ENCODE assay signal across 8 cellular contexts in the genomic region with DNA sequence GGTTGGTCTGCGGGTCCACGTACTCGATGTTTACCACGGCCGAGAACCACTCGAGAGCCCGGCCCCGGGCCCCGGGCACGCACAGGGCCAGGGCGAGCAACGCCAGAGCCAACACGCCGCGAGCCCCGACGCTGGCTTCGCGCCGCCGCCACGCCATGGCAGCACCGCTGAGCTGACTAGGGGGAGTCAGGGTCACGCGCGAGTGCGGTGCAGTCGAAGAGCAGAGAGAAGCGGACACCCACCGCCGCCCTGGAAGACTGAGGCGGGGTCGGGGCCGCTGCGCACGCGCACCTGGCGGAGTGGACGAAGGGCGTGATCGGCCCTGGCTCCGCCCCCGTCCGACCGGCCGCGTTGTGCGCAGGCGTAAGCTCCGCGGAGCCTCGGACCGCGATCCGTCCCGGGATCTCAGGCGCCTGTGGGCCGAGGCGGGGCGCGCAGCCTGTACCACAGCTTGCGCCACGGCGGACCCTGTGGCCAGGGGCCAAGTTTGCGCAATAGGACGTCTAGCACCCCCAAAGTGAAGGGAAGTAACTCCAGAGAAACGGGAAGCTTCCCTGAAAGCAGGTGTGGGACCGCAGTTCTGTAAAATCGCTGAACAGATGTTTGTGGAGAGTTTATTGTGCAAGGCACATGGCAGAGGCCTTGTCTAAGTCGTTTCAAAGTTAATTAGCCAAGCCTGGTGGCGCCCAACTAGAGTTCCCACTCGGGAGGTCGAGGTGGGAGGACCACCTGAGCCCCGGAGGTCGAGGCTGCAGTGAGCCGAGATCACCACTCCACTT. TPM values are rescaled to one million over a fixed set of nuclear protein-coding genes. Genes with fewer than 3 reads are reported as not detected.
DNase-seq lines count a peak whose midpoint lies in the region; TF ChIP-seq lines count a peak whose summit lies in the region.

A gene with protein sequence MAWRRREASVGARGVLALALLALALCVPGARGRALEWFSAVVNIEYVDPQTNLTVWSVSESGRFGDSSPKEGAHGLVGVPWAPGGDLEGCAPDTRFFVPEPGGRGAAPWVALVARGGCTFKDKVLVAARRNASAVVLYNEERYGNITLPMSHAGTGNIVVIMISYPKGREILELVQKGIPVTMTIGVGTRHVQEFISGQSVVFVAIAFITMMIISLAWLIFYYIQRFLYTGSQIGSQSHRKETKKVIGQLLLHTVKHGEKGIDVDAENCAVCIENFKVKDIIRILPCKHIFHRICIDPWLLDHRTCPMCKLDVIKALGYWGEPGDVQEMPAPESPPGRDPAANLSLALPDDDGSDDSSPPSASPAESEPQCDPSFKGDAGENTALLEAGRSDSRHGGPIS (minus strand): TSS at position 270 of the 779 bp plus-strand sequence. CDS start 113 bp downstream, at position 157.

- H3K14ac ChIP-seq in mesenchymal stem cell (ENCODE audit: low read length in 2 of 2) = peak within 1 kb of the TSS in 1 of 2 experiments; percentile 98

- H3K4ac ChIP-seq in mesenchymal stem cell (ENCODE audit: low read depth in 1 of 2, low read length in 2 of 2) = peak within 1 kb of the TSS; percentile 57 to 94

- H2AK5ac ChIP-seq in mesenchymal stem cell (ENCODE audit: low read length, severe bottlenecking) = peak within 1 kb of the TSS; percentile 53

- H3K27ac ChIP-seq in effector memory CD4-positive, alpha-beta T cell (ENCODE audit: insufficient read depth, low read length, poor library complexity, severe bottlenecking) = peak within 1 kb of the TSS; percentile 91
- H3K27ac ChIP-seq in mesenchymal stem cell (ENCODE audit: low read length, poor library complexity, severe bottlenecking) = peak within 1 kb of the TSS; percentile 45

- peaks cover 37% of the 10 kb centered on the region for H3K4me1 ChIP-seq in effector memory CD4-positive, alpha-beta T cell (ENCODE audit: control insufficient read depth, insufficient read depth, low read length, poor library complexity, severe bottlenecking)
- peaks cover 14% of the 10 kb centered on the region for H3K4me1 ChIP-seq in mesenchymal stem cell (ENCODE audit: control insufficient read depth, insufficient read depth, low read depth, low read length)

- H2AFZ ChIP-seq in mesenchymal stem cell (ENCODE audit: low read depth, low read length) = peak within 1 kb of the TSS; percentile 79

- peak within 1 kb of the TSS; percentile 99 to 100 for H3K18ac ChIP-seq in mesenchymal stem cell (ENCODE audit: low read depth in 1 of 2, low read length in 2 of 2)

- DNase-seq in COLO668 (lab: John Stamatoyannopoulos, UW; ENCODE audit: unreplicated experiment) (peak; percentile 92), GM20000 (ENCODE audit: low spot score) (peak; percentile 97), HT-29 (ENCODE audit: low spot score) (peak; percentile 93), mesenchymal stem cell (peak; percentile 87)
- DNase-seq in NK-92 treated with Interleukin-12 subunit alpha and Interleukin-12 subunit beta, amount 100 ng/mL, for 24 hours (lab: John Stamatoyannopoulos, UW) = peak; percentile 92
- DNase-seq in activated CD8-positive, alpha-beta memory T cell treated with anti-CD3 and anti-CD28 coated beads for 24 hours = peak; percentile 97
- peak; percentile 84 to 92 (median 92) for DNase-seq in effector memory CD4-positive, alpha-beta T cell
- peak; percentile 89 for DNase-seq in stimulated activated CD8-positive, alpha-beta memory T cell treated with anti-CD3 and anti-CD28 coated beads, Interleukin-12 subunit alpha, Interleukin-12 subunit beta, amount 100 ng/mL, for 4 hours (ENCODE audit: low read depth)

- peak within 1 kb of the TSS; percentile 41 to 83 for H2BK12ac ChIP-seq in mesenchymal stem cell (ENCODE audit: low read length in 2 of 2)

- peaks cover 4% of the 10 kb centered on the region for H3K36me3 ChIP-seq in effector memory CD4-positive, alpha-beta T cell (ENCODE audit: control insufficient read depth, insufficient read depth, low read length)
- peaks cover 0 to 2% of the 10 kb centered on the region in 2 experiments for H3K36me3 ChIP-seq in mesenchymal stem cell (ENCODE audit: control insufficient read depth in 1 of 2, insufficient read depth in 2 of 2, low read depth in 1 of 2, low read length in 2 of 2)

- H4K8ac ChIP-seq in mesenchymal stem cell (ENCODE audit: low read length) = peak within 1 kb of the TSS; percentile 98

- peak within 1 kb of the TSS; percentile 94 for H4K91ac ChIP-seq in mesenchymal stem cell (ENCODE audit: low read length)

- H3K27me3 ChIP-seq in effector memory CD4-positive, alpha-beta T cell (replicated peaks; ENCODE audit: control insufficient read depth, insufficient read depth, low read length, poor library complexity, severe bottlenecking) = no peaks in the 10 kb centered on the region
- H3K27me3 ChIP-seq in mesenchymal stem cell (ENCODE audit: control insufficient read depth in 1 of 2, insufficient read depth in 1 of 2, low read length in 2 of 2) = peaks cover 0 to 3% of the 10 kb centered on the region in 2 experiments

- peak within 1 kb of the TSS; percentile 71 for H2BK15ac ChIP-seq in mesenchymal stem cell (ENCODE audit: low read depth, poor library complexity, severe bottlenecking)

- H3K4me2 ChIP-seq in mesenchymal stem cell (ENCODE audit: low read length, poor library complexity, severe bottlenecking) = peak within 1 kb of the TSS; percentile 92

- H3K79me1 ChIP-seq in mesenchymal stem cell (replicated peaks; ENCODE audit: low read length, poor library complexity, severe bottlenecking) = peaks cover 3% of the 10 kb centered on the region

- 8% methylated on average over 66 of the region's 76 CpGs for WGBS in mesenchymal stem cell

- peak within 1 kb of the TSS; percentile 92 for H3K4me3 ChIP-seq in effector memory CD4-positive, alpha-beta T cell (ENCODE audit: insufficient read depth, low read depth, low read length, poor library complexity, severe bottlenecking)
- peak within 1 kb of the TSS; percentile 95 to 98 for H3K4me3 ChIP-seq in mesenchymal stem cell (ENCODE audit: insufficient read depth in 1 of 2, low read depth in 1 of 2, low read length in 2 of 2)

- peak within 1 kb of the TSS; percentile 74 for H2BK120ac ChIP-seq in mesenchymal stem cell (ENCODE audit: low read depth, low read length)

- H2BK5ac ChIP-seq in mesenchymal stem cell (ENCODE audit: low read depth, low read length, poor library complexity, severe bottlenecking) = peak within 1 kb of the TSS; percentile 35

- no peak for TF ChIP-seq CTCF in GM20000 (IDR thresholded peaks at IDR 0.05; ENCODE audit: extremely low read depth, missing control alignments)

- no peaks in the 10 kb centered on the region for H3K9me3 ChIP-seq in effector memory CD4-positive, alpha-beta T cell (ENCODE audit: control insufficient read depth, low read length)
- no peaks in the 10 kb centered on the region for H3K9me3 ChIP-seq in mesenchymal stem cell (ENCODE audit: control insufficient read depth, low read length)

- H3K9ac ChIP-seq in mesenchymal stem cell (ENCODE audit: low read length) = peak within 1 kb of the TSS; percentile 97

- H3K23ac ChIP-seq in mesenchymal stem cell (ENCODE audit: low read length in 2 of 2) = peak within 1 kb of the TSS in 1 of 2 experiments; percentile 92

RNA-seq across cellular contexts. Expression of the gene that starts here (rescaled TPM):
- total RNA-seq in HT-29 (2014; rRNA removed; shearing (Covaris generic)) = 51.2 and 53.8 TPM in 2 replicates
- polyA plus RNA-seq in mesenchymal stem cell (2013, experiment 1 of 2) = 26.5 TPM
- 28.5 TPM for polyA plus RNA-seq in mesenchymal stem cell (2013, experiment 2 of 2)

Comparison
In these comparisons a context has a peak if more than half of its experiments do, and no peak if none do; other contexts are left out.
1. Peak in every context shown above with its lines: DNase-seq, H3K4me3 ChIP-seq and H3K27ac ChIP-seq.